In the genomic region with DNA sequence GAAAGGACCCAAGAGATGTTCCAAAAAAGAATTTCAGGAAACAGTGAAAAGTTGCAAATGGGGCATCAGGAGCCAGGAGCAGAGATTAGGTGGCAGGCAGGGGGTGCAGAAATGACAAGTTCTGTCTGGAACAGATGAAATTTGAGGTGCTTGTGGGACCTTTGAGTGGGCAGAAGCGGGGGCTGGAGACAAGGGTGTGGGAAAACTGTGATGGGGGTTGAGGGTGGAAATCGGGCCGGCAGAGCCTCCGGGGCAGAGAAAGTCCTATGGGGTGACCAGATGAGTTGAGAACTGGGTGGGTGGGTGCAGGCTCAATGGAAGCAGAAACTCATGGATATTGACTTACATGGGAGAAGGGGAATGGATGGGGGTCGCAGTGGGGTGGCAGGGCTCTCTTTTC, we compare ENCODE assay signal across 8 cellular contexts. TPM values are rescaled to one million over a fixed set of nuclear protein-coding genes. Genes with fewer than 3 reads are reported as not detected.
A peak's percentile ranks its signal among the peaks of the same experiment; 100 is the strongest.
DNase-seq lines count a peak whose midpoint lies in the region; ATAC-seq, FAIRE-seq and TF ChIP-seq lines count a peak whose summit lies in the region.

No MANE protein-coding gene starts in this region.

- H3K4me3 Mint-ChIP-seq in brain, result peak overlapping the region; percentile 69 to 95 (median 84)
- peak overlapping the region; percentile 81 to 89 (median 88) for H3K4me3 Mint-ChIP-seq in nephron

- POLR2A ChIA-PET in A549 (lab: Yijun Ruan, JAX) (no interaction called here), HEK293 (lab: Yijun Ruan, JAX) (no interaction called here)

- H3K4me2 ChIP-seq in A549, result peak overlapping the region; percentile 96

- TF ChIP-seq RAD21 in A549 (conservative IDR thresholded peaks at IDR 0.05 in 1 of 2, IDR thresholded peaks at IDR 0.05 in 1 of 2), result no peak

- TF ChIP-seq POLR2A in A549 (IDR thresholded peaks at IDR 0.05; ENCODE audit: low read length), result no peak

- CTCF ChIA-PET in A549 (lab: Yijun Ruan, JAX), result interaction anchor here (42.5 kb wide), 1 partner anchor 21 kb away, joined by 1730 read pairs; no protein-coding TSS in a partner anchor
- CTCF ChIA-PET in HEK293 (lab: Yijun Ruan, JAX), result interaction anchor here (1.1 kb wide), 1 partner anchor 24 kb away, joined by 6 read pairs; no protein-coding TSS in a partner anchor

- H3K27ac ChIP-seq in A549 (peak overlapping the region; percentile 90 to 95), HEK293 (ENCODE audit: extremely low read depth, low read depth, low read length) (no peak overlapping the region)

- peaks cover 40% of the 10 kb centered on the region for H3K4me1 ChIP-seq in A549
- peaks cover 11% of the 10 kb centered on the region; the same call in 1 of the 2 replicates for H3K4me1 ChIP-seq in HEK293 (ENCODE audit: control insufficient read depth, insufficient read depth, low read length)

- TF ChIP-seq EP300 in A549 (IDR thresholded peaks at IDR 0.05), result no peak

- no peaks in the 10 kb centered on the region for H3K36me3 Mint-ChIP-seq in brain
- H3K36me3 Mint-ChIP-seq in nephron (ENCODE audit: low read depth), result no peaks in the 10 kb centered on the region

- H3K27me3 Mint-ChIP-seq in brain (peaks cover 3% of the 10 kb centered on the region), nephron (ENCODE audit: low read depth) (peaks cover 26% of the 10 kb centered on the region)

- H3K4me3 ChIP-seq in A549 (no peak overlapping the region), HEK293 (ENCODE audit: low read depth, low read length) (no peak overlapping the region)

- H3K9me3 ChIP-seq in A549 (no peaks in the 10 kb centered on the region), HEK293 (ENCODE audit: control insufficient read depth, insufficient read depth, low read depth, low read length) (no peaks in the 10 kb centered on the region)

- H3K9me3 Mint-ChIP-seq in brain, result peaks cover 0 to 2% (median 0%) of the 10 kb centered on the region in 5 experiments
- H3K9me3 Mint-ChIP-seq in nephron, result no peaks in the 10 kb centered on the region

- H3K27ac Mint-ChIP-seq in brain, result peak overlapping the region; percentile 42 to 84 (median 61)
- H3K27ac Mint-ChIP-seq in nephron, result peak overlapping the region in 1 of 3 experiments; percentile 19

- peaks cover 37% of the 10 kb centered on the region for H3K4me1 Mint-ChIP-seq in brain
- peaks cover 33% of the 10 kb centered on the region for H3K4me1 Mint-ChIP-seq in nephron

- 95% methylated on average over 5 of the region's 5 CpGs for whole genome bisulfite sequencing in A549 (ENCODE audit: missing lambda C conversion rate)

- TF ChIP-seq CTCF in A549 (IDR thresholded peaks at IDR 0.05) (no peak), HEK293 (tag by site-specific recombination; IDR thresholded peaks at IDR 0.05) (no peak), brain (conservative IDR thresholded peaks at IDR 0.05) (no peak), nephron (IDR thresholded peaks at IDR 0.05; ENCODE audit: unreplicated experiment in 3 of 3) (no peak)

- DNase-seq in A549 (ENCODE audit: low read depth in 1 of 2, low spot score in 1 of 2) (no peak), ecto neural progenitor cell (ENCODE audit: low spot score) (no peak), MV-4-11 (lab: John Stamatoyannopoulos, UW) (no peak)
- no peak for DNase-seq in NK-92 treated with Interleukin-12 subunit alpha and Interleukin-12 subunit beta, amount 100 ng/mL, for 24 hours (lab: John Stamatoyannopoulos, UW)

- H3K36me3 ChIP-seq in HEK293 (ENCODE audit: control insufficient read depth in 2 of 2, insufficient read depth in 1 of 2, low read length in 2 of 2), result peaks cover 0 to 4% of the 10 kb centered on the region in 2 experiments; a peak in 1 of 3 replicates

- no peak for FAIRE-seq in A549 (lab: Jason Lieb, UNC)

- ATAC-seq in A549, result no peak
- no peak for ATAC-seq in HG03378 (IDR thresholded peaks at IDR 0.05; ENCODE audit: unreplicated experiment)

TF ChIP-seq in A549, 52 proteins besides CTCF, POLR2A, EP300 and RAD21:
- 0 out of 2 replicates have a peak, but pooled peaks have one; percentile 59 for TF ChIP-seq ZSCAN20 (CRISPR knock-in tag; IDR thresholded peaks at IDR 0.05)
- TF ChIP-seq, protein P1, sequence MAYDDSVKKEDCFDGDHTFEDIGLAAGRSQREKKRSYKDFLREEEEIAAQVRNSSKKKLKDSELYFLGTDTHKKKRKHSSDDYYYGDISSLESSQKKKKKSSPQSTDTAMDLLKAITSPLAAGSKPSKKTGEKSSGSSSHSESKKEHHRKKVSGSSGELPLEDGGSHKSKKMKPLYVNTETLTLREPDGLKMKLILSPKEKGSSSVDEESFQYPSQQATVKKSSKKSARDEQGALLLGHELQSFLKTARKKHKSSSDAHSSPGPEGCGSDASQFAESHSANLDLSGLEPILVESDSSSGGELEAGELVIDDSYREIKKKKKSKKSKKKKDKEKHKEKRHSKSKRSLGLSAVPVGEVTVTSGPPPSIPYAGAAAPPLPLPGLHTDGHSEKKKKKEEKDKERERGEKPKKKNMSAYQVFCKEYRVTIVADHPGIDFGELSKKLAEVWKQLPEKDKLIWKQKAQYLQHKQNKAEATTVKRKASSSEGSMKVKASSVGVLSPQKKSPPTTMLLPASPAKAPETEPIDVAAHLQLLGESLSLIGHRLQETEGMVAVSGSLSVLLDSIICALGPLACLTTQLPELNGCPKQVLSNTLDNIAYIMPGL (CRISPR knock-in tag; IDR thresholded peaks at IDR 0.05; ENCODE audit: borderline replicate concordance), result no peak
- no peak; the same call in 1 of the 2 replicates for TF ChIP-seq EHF (CRISPR knock-in tag; IDR thresholded peaks at IDR 0.05)

TF ChIP-seq in HEK293, 187 proteins besides CTCF, POLR2A, EP300 and RAD21 (continues in another document):
- TF ChIP-seq HOXA7 (CRISPR knock-in tag; IDR thresholded peaks at IDR 0.05; ENCODE audit: borderline replicate concordance) (no peak), ZFP69B (tag by site-specific recombination; IDR thresholded peaks at IDR 0.05) (no peak), GLIS1 (tag by site-specific recombination; IDR thresholded peaks at IDR 0.05) (peak; percentile 4; the same call in 1 of the 2 replicates), ZNF768 (tag by site-specific recombination; IDR thresholded peaks at IDR 0.05) (no peak), ZNF121 (tag by site-specific recombination; IDR thresholded peaks at IDR 0.05) (no peak), ZNF394 (tag by site-specific recombination; IDR thresholded peaks at IDR 0.05; ENCODE audit: borderline replicate concordance) (no peak), SP3 (tag by site-specific recombination; IDR thresholded peaks at IDR 0.05) (no peak), ZFHX2 (tag by site-specific recombination; conservative IDR thresholded peaks at IDR 0.05) (peak; percentile 66), ZBTB20 (tag by site-specific recombination; IDR thresholded peaks at IDR 0.05) (no peak), TCF7L2 (IDR thresholded peaks at IDR 0.05; ENCODE audit: borderline replicate concordance, low read depth, low read length) (no peak), ZNF112 (tag by site-specific recombination; IDR thresholded peaks at IDR 0.05) (no peak), ZNF629 (tag by site-specific recombination; IDR thresholded peaks at IDR 0.05) (no peak), YY2 (tag by site-specific recombination; IDR thresholded peaks at IDR 0.05) (no peak)
- TF ChIP-seq, protein P2, sequence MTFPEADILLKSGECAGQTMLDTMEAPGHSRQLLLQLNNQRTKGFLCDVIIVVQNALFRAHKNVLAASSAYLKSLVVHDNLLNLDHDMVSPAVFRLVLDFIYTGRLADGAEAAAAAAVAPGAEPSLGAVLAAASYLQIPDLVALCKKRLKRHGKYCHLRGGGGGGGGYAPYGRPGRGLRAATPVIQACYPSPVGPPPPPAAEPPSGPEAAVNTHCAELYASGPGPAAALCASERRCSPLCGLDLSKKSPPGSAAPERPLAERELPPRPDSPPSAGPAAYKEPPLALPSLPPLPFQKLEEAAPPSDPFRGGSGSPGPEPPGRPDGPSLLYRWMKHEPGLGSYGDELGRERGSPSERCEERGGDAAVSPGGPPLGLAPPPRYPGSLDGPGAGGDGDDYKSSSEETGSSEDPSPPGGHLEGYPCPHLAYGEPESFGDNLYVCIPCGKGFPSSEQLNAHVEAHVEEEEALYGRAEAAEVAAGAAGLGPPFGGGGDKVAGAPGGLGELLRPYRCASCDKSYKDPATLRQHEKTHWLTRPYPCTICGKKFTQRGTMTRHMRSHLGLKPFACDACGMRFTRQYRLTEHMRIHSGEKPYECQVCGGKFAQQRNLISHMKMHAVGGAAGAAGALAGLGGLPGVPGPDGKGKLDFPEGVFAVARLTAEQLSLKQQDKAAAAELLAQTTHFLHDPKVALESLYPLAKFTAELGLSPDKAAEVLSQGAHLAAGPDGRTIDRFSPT (tag by site-specific recombination; IDR thresholded peaks at IDR 0.05), result 0 out of 2 replicates have a peak, but pooled peaks have one; percentile 19

RNA-seq across cellular contexts. Expression of a gene that starts 1.6 kb away (rescaled TPM):
- 81.3 and 89.6 TPM in 2 replicates for polyA plus RNA-seq in A549 (2011; rRNA removed)
- polyA plus RNA-seq in A549 (2012; cell fraction: cytosol; rRNA removed), result 151 and 315 TPM in 2 replicates
- polyA plus RNA-seq in A549 (2012; cell fraction: nucleus; rRNA removed), result 768 and 886 TPM in 2 replicates
- 24.7 to 39.6 TPM (median 28.7 TPM) in 3 replicates for polyA plus RNA-seq in A549 (2017; fragmentation: RNase III; extraction: RNeasy Plus Mini Kit Qiagen cat#74134 plus additional on column Dnase treatment)
- polyA minus RNA-seq in A549 (2011; rRNA and poly(A)+ RNA removed), result 132 and 174 TPM in 2 replicates
- 26.2 TPM for polyA plus RNA-seq in brain (ENCODE audit: insufficient read depth, low read depth, low replicate concordance)

RNA-seq across cellular contexts. Expression of a gene that starts 20.1 kb away (rescaled TPM):
- 124 and 141 TPM in 2 replicates for polyA plus RNA-seq in A549 (2011; rRNA removed)
- 168 and 190 TPM in 2 replicates for polyA plus RNA-seq in A549 (2012; cell fraction: cytosol; rRNA removed)
- polyA plus RNA-seq in A549 (2012; cell fraction: nucleus; rRNA removed), result 140 and 145 TPM in 2 replicates
- 81.3 to 87.9 TPM (median 82.6 TPM) in 3 replicates for polyA plus RNA-seq in A549 (2017; fragmentation: RNase III; extraction: RNeasy Plus Mini Kit Qiagen cat#74134 plus additional on column Dnase treatment)
- 109 and 119 TPM in 2 replicates for polyA minus RNA-seq in A549 (2011; rRNA and poly(A)+ RNA removed)
- polyA plus RNA-seq in brain (ENCODE audit: insufficient read depth, low read depth, low replicate concordance), result 52.5 TPM

RNA-seq across cellular contexts. Expression of a gene that starts 29.8 kb away (rescaled TPM):
- polyA plus RNA-seq in A549 (2011; rRNA removed) (not detected in 2 replicates), A549 (2017; fragmentation: RNase III; extraction: RNeasy Plus Mini Kit Qiagen cat#74134 plus additional on column Dnase treatment) (not detected in 3 replicates), brain (ENCODE audit: insufficient read depth, low read depth, low replicate concordance) (not detected)
- not detected in 2 replicates for polyA plus RNA-seq in A549 (2012; cell fraction: cytosol; rRNA removed)
- polyA plus RNA-seq in A549 (2012; cell fraction: nucleus; rRNA removed), result 0.06 and 0.10 TPM in 2 replicates
- polyA minus RNA-seq in A549 (2011; rRNA and poly(A)+ RNA removed), result not detected in 2 replicates

RNA-seq across cellular contexts. Expression of a gene that starts 42.9 kb away (rescaled TPM):
- polyA plus RNA-seq in A549 (2011; rRNA removed) (0.22 and 0.35 TPM in 2 replicates), A549 (2017; fragmentation: RNase III; extraction: RNeasy Plus Mini Kit Qiagen cat#74134 plus additional on column Dnase treatment) (0.16 to 0.30 TPM (median 0.29 TPM) in 3 replicates), brain (ENCODE audit: insufficient read depth, low read depth, low replicate concordance) (41.5 TPM)
- polyA plus RNA-seq in A549 (2012; cell fraction: cytosol; rRNA removed), result 0.44 and 0.53 TPM in 2 replicates
- 1.4 and 3.1 TPM in 2 replicates for polyA plus RNA-seq in A549 (2012; cell fraction: nucleus; rRNA removed)
- 0.44 and 0.62 TPM in 2 replicates for polyA minus RNA-seq in A549 (2011; rRNA and poly(A)+ RNA removed)
